In genomic region chr17:46192484-46193245, GRCh38 we compare ENCODE assay signal across 8 cellular contexts. TPM values are rescaled to one million over a fixed set of nuclear protein-coding genes. Genes with fewer than 3 reads are reported as not detected.
DNase-seq lines count a peak whose midpoint lies in the region; ATAC-seq and TF ChIP-seq lines count a peak whose summit lies in the region.

No MANE protein-coding gene starts in this region.

- no peaks in the 10 kb centered on the region for H3K9me3 ChIP-seq in DOHH2 (ENCODE audit: control insufficient read depth, insufficient read depth, low read length)
- no peaks in the 10 kb centered on the region for H3K9me3 ChIP-seq in KOPT-K1 (ENCODE audit: insufficient read depth, low read length, poor library complexity, severe bottlenecking)
- H3K9me3 ChIP-seq in neuron (ENCODE audit: low read length) = no peaks in the 10 kb centered on the region

- H2AFZ ChIP-seq in neuron (ENCODE audit: low read depth, low read length) = peak overlapping the region; percentile 67

- DNase-seq in RWPE1 (ENCODE audit: low spot score) (peak; percentile 68), foreskin keratinocyte (peak in 1 of 2 donors; percentile 37), substantia nigra (lab: John Stamatoyannopoulos, UW) (peak in 47 of 49 donors; percentile 50 to 98 (median 82))
- DNase-seq in activated gamma-delta T cell treated with anti-CD3 and anti-CD28 coated beads, Interleukin-2, amount 50 U/mL, for 16 hours (ENCODE audit: low read depth) = peak; percentile 36

- H3K4me3 ChIP-seq in DOHH2 (ENCODE audit: low read length) (peak overlapping the region; percentile 78), neuron (ENCODE audit: low read length) (peak overlapping the region; percentile 85)

- POLR2A ChIA-PET in RWPE1 (lab: Yijun Ruan, JAX; ENCODE audit: low non-redundant PET) = no interaction called here

- peak overlapping the region; percentile 72 for H3K4me2 ChIP-seq in DOHH2 (ENCODE audit: low read length)

- TF ChIP-seq CTCF in DOHH2 (IDR thresholded peaks at IDR 0.05; ENCODE audit: low read depth, low read length, poor library complexity, severe bottlenecking) = no peak
- no peak for TF ChIP-seq CTCF in RWPE1 (conservative IDR thresholded peaks at IDR 0.05; ENCODE audit: low read depth)
- no peak for TF ChIP-seq CTCF in foreskin keratinocyte (conservative IDR thresholded peaks at IDR 0.05)

- H3K27me3 ChIP-seq in DOHH2 (ENCODE audit: control insufficient read depth, low read length) (no peaks in the 10 kb centered on the region), foreskin keratinocyte (no peaks in the 10 kb centered on the region), neuron (ENCODE audit: insufficient read depth, low read length) (no peaks in the 10 kb centered on the region)

- H3K9me2 ChIP-seq in DOHH2 (replicated peaks; ENCODE audit: control insufficient read depth, low read length) = no peaks in the 10 kb centered on the region

- peaks cover 58% of the 10 kb centered on the region for H3K4me1 ChIP-seq in DOHH2 (ENCODE audit: control insufficient read depth, low read length)
- peaks cover 25% of the 10 kb centered on the region for H3K4me1 ChIP-seq in foreskin keratinocyte
- peaks cover 23% of the 10 kb centered on the region for H3K4me1 ChIP-seq in neuron (ENCODE audit: insufficient read depth, low read length)

- ATAC-seq in GM21737 (IDR thresholded peaks at IDR 0.05; ENCODE audit: unreplicated experiment) = peak; percentile 21
- peak; percentile 19 for ATAC-seq in foreskin keratinocyte

- H3K36me3 ChIP-seq in DOHH2 (ENCODE audit: control insufficient read depth, low read length) (peaks cover 42% of the 10 kb centered on the region), KOPT-K1 (ENCODE audit: insufficient read depth, low read length) (no peaks in the 10 kb centered on the region), neuron (ENCODE audit: insufficient read depth, low read length) (peaks cover 4% of the 10 kb centered on the region)

- peaks cover 90% of the 10 kb centered on the region for H3K79me2 ChIP-seq in DOHH2 (ENCODE audit: control insufficient read depth, low read length)

- CTCF ChIA-PET in RWPE1 (lab: Yijun Ruan, JAX) = interaction anchor here (0.5 to 1.4 kb wide), 20 partner anchors 9 to 1221 kb away, joined by 3 to 5 read pairs (median 3); no protein-coding TSS in a partner anchor

- H3K27ac ChIP-seq in DOHH2 (ENCODE audit: low read depth, low read length) (peak overlapping the region; percentile 86), KOPT-K1 (ENCODE audit: low read depth, low read length, poor library complexity, severe bottlenecking) (peak overlapping the region; percentile 95), RWPE1 (peak overlapping the region; percentile 100), foreskin keratinocyte (peak overlapping the region; percentile 92), substantia nigra (ENCODE audit: low read depth, low read length, poor library complexity, severe bottlenecking) (peak overlapping the region; percentile 99)

- H3F3A ChIP-seq in DOHH2 (ENCODE audit: control insufficient read depth, insufficient read depth) = peaks cover 34% of the 10 kb centered on the region

- peaks cover 36% of the 10 kb centered on the region for H4K20me1 ChIP-seq in DOHH2 (ENCODE audit: control insufficient read depth, insufficient read depth, low read depth, low read length)

RNA-seq across cellular contexts. Expression of gene KANSL1, which starts 0.6 kb away (rescaled TPM):
- total RNA-seq in foreskin keratinocyte = 33.9 and 35.8 TPM in 2 replicates
- 6.8 and 7.6 TPM in 2 replicates for polyA plus RNA-seq in foreskin keratinocyte
